11 cellular contexts compared by ENCODE assay signal in genomic region chr1:202107801-202108731, GRCh38. TPM values are rescaled to one million over a fixed set of nuclear protein-coding genes. Genes with fewer than 3 reads are reported as not detected.
DNase-seq lines count a peak whose midpoint lies in the region; ATAC-seq and TF ChIP-seq lines count a peak whose summit lies in the region.
"Had no signal": no experiment of that assay in that cellular context is flagged by ENCODE, and none has a peak within 500 bp of the region (broad histone marks: within the 10 kb centered on the region; RNA-seq: fewer than 3 reads in every experiment).

No MANE protein-coding gene starts in this region.

- TF ChIP-seq EP300 in neural cell (conservative IDR thresholded peaks at IDR 0.05; ENCODE audit: poor library complexity, severe bottlenecking): peak; percentile 44

- DNase-seq in DMS79 treated with DMSO at 0.1 percent for 48 hours (lab: John Stamatoyannopoulos, UW) (peak; percentile 93), NCI-H2171 (lab: John Stamatoyannopoulos, UW) (peak; percentile 87), OCI-M2 (lab: John Stamatoyannopoulos, UW; ENCODE audit: unreplicated experiment) (no peak), SHP77 (lab: John Stamatoyannopoulos, UW) (no peak)
- DNase-seq in stimulated activated CD4-positive, alpha-beta T cell treated with anti-CD3 and anti-CD28 coated beads, Interleukin-2, amount 100 ng/mL, for 48 hours: no peak
- DNase-seq: activated CD4-positive, alpha-beta T cell treated with anti-CD3 and anti-CD28 coated beads for 4 hours had no signal

- no peaks in the 10 kb centered on the region for H4K20me1 ChIP-seq in neural cell (ENCODE audit: insufficient read depth)

- no peaks in the 10 kb centered on the region for H3K9me2 ChIP-seq in neural cell (ENCODE audit: insufficient read depth, low read length)

- H3K79me2 ChIP-seq in neural cell (replicated peaks; ENCODE audit: insufficient read depth, low read length): no peaks in the 10 kb centered on the region

- no peak for TF ChIP-seq CTCF in neural cell (IDR thresholded peaks at IDR 0.05; ENCODE audit: poor library complexity, severe bottlenecking)

- TF ChIP-seq RAD21 in neural cell (conservative IDR thresholded peaks at IDR 0.05): no peak

- peak overlapping the region; percentile 60 for H2AFZ ChIP-seq in neural cell (ENCODE audit: low read depth, low read length)

- H3K4me2 ChIP-seq in neural cell (ENCODE audit: low read length): no peak overlapping the region

- H3K27ac ChIP-seq in neural cell (ENCODE audit: low read length): no peak overlapping the region

- H3K4me3 ChIP-seq in neural cell (ENCODE audit: low read length): peak overlapping the region; percentile 47

- H3K9me3 ChIP-seq in neural cell (ENCODE audit: low read length): no peaks in the 10 kb centered on the region

- ATAC-seq in esophagus mucosa (peak; percentile 76), GM19395 (IDR thresholded peaks at IDR 0.05; ENCODE audit: unreplicated experiment) (no peak)

- H3K27me3 ChIP-seq in neural cell (ENCODE audit: insufficient read depth, low read depth, low read length): no peaks in the 10 kb centered on the region

- no peaks in the 10 kb centered on the region for H3F3A ChIP-seq in neural cell (ENCODE audit: insufficient read depth, low read length, poor library complexity, severe bottlenecking)

- peak overlapping the region; percentile 34 for H3K9ac ChIP-seq in neural cell (ENCODE audit: low read length)

- H3K36me3 ChIP-seq in neural cell (ENCODE audit: insufficient read depth, low read length): no peaks in the 10 kb centered on the region

TF ChIP-seq in neural cell, 6 proteins besides CTCF, POLR2A, EP300 and RAD21:
- TF ChIP-seq TAF1 (IDR thresholded peaks at IDR 0.05; ENCODE audit: low read depth): no peak
- no peak for TF ChIP-seq MXI1 (conservative IDR thresholded peaks at IDR 0.05; ENCODE audit: poor library complexity, severe bottlenecking)
- TF ChIP-seq EZH2 (IDR thresholded peaks at IDR 0.05; ENCODE audit: borderline replicate concordance, insufficient read depth, low read length, poor library complexity, severe bottlenecking): no peak
- TF ChIP-seq POLR2AphosphoS5 (IDR thresholded peaks at IDR 0.05): peak; percentile 57
- TF ChIP-seq SMC3 (conservative IDR thresholded peaks at IDR 0.05; ENCODE audit: poor library complexity): no peak
- peak; percentile 42 for TF ChIP-seq REST (IDR thresholded peaks at IDR 0.05; ENCODE audit: borderline replicate concordance)

RNA-seq across cellular contexts. Expression of gene GPR37L1, which starts 14.7 kb away (rescaled TPM):
- total RNA-seq in esophagus mucosa: 0.12 TPM
- polyA plus RNA-seq in neural cell: not detected in 2 replicates
- polyA minus RNA-seq in neural cell: not detected in 2 replicates
- total RNA-seq: mononuclear cell, RPMI7951 had no signal

RNA-seq across cellular contexts. Expression of gene ARL8A, which starts 36.5 kb away (rescaled TPM):
- 38.3 TPM for total RNA-seq in esophagus mucosa
- polyA plus RNA-seq in neural cell: 82.9 and 89.4 TPM in 2 replicates
- polyA minus RNA-seq in neural cell: 70.4 and 73.5 TPM in 2 replicates

RNA-seq across cellular contexts. Expression of gene PTPN7, which starts 52.3 kb away (rescaled TPM):
- 1.2 TPM for total RNA-seq in esophagus mucosa
- polyA plus RNA-seq in neural cell: 2.1 TPM in 1 of 2 replicates, not detected in the other
- polyA minus RNA-seq in neural cell: not detected in 2 replicates
- total RNA-seq: RPMI7951 had no signal

Comparison
In these comparisons a context has a peak if more than half of its experiments do, and no peak if none do; other contexts are left out.
1. DNase-seq: peak in DMS79 treated with DMSO at 0.1 percent for 48 hours (single experiment) and NCI-H2171 (single experiment); none in OCI-M2 (single experiment), SHP77 (0 of 2) and stimulated activated CD4-positive, alpha-beta T cell treated with anti-CD3 and anti-CD28 coated beads, Interleukin-2, amount 100 ng/mL, for 48 hours (0 of 2).